ENCODE assay signal across 7 cellular contexts in the genomic region with DNA sequence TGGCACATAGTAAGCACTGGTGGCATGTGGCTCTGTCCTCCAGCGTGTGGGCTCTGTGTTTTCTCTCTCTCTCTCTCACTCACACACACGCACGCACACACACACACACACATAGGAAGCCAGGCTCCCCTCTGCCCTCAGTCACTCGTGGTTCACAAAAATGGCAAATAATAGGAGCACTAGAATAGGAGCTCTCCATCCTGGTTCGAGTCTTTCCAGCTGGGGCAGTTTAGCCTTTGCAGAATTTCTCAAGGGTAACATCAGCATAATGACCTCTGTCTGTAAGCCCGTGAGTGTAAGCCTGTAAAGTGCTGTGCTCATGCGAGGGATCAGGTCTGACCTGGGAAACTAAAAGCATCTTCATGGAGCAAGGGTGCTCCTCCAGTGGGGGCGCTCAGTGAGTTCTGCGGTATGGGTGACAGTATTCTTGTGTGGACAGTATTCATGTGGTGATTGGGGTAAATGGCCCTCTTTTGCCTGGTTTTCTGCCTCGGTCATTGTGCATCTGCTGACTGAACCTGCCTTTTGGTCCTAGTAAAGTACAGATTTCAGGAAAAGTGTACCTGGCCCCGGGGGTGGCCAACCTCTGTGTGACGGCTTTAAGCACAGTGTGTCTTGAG. TPM values are rescaled to one million over a fixed set of nuclear protein-coding genes. Genes with fewer than 3 reads are reported as not detected.
A peak's percentile ranks its signal among the peaks of the same experiment; 100 is the strongest.
DNase-seq lines count a peak whose midpoint lies in the region; ATAC-seq, FAIRE-seq and TF ChIP-seq lines count a peak whose summit lies in the region.

No MANE protein-coding gene starts in this region.

- no peak for TF ChIP-seq RAD21 in liver (IDR thresholded peaks at IDR 0.05)

- no peaks in the 10 kb centered on the region for H3K9me3 ChIP-seq in liver (ENCODE audit: control insufficient read depth in 4 of 4, low read length in 3 of 4)

- H3K27ac ChIP-seq in caudate nucleus (ENCODE audit: low read depth, low read length), result peak overlapping the region; percentile 79
- H3K27ac ChIP-seq in liver (ENCODE audit: low read depth in 1 of 2, low read length in 2 of 2), result peak overlapping the region; percentile 84 to 97
- H3K27ac ChIP-seq in substantia nigra (ENCODE audit: low read depth, low read length, poor library complexity, severe bottlenecking), result peak overlapping the region; percentile 83

- peak overlapping the region; percentile 2 to 68 for H3K9ac ChIP-seq in liver (ENCODE audit: low read depth in 1 of 2, low read length in 2 of 2)

- DNase-seq in RCC 7860 (ENCODE audit: low spot score) (peak; percentile 24), caudate nucleus (lab: John Stamatoyannopoulos, UW) (peak in 1 of 61 donors; percentile 34), substantia nigra (lab: John Stamatoyannopoulos, UW) (peak in 5 of 49 donors; percentile 22 to 49 (median 37)), GM19239 (ENCODE audit: insufficient read length, low spot score) (no peak)

- no peaks in the 10 kb centered on the region for H3K36me3 ChIP-seq in liver (ENCODE audit: control insufficient read depth in 4 of 4, insufficient read depth in 3 of 4, low read depth in 1 of 4, low read length in 3 of 4)

- TF ChIP-seq CTCF in liver (IDR thresholded peaks at IDR 0.05; ENCODE audit: low read depth, low read length, missing input control), result no peak

- H3K27me3 ChIP-seq in liver (ENCODE audit: control insufficient read depth in 4 of 4, insufficient read depth in 4 of 4, low read length in 3 of 4), result no peaks in the 10 kb centered on the region

- peak; percentile 5 for ATAC-seq in GM21515 (IDR thresholded peaks at IDR 0.05; ENCODE audit: unreplicated experiment)
- no peak for ATAC-seq in HG02938 (IDR thresholded peaks at IDR 0.05; ENCODE audit: unreplicated experiment)

- H3K4me1 ChIP-seq in liver (ENCODE audit: control insufficient read depth in 4 of 4, insufficient read depth in 4 of 4, low read length in 3 of 4), result peaks cover 20 to 49% (median 35%) of the 10 kb centered on the region in 4 donors

- WGBS in liver, result 29% methylated on average over 12 of the region's 12 CpGs

- peak overlapping the region; percentile 54 to 96 (median 73) for H3K4me3 ChIP-seq in liver (ENCODE audit: low read depth in 1 of 3, low read length in 3 of 3)

- FAIRE-seq in RCC 7860 (lab: Jason Lieb, UNC), result no peak
- no peak for FAIRE-seq in GM19239 (lab: Jason Lieb, UNC)

TF ChIP-seq in liver, 16 proteins besides CTCF, POLR2A, EP300 and RAD21:
- TF ChIP-seq TAF1 (conservative IDR thresholded peaks at IDR 0.05), result no peak
- TF ChIP-seq YY1 (IDR thresholded peaks at IDR 0.05), result no peak
- TF ChIP-seq FOXA2 (IDR thresholded peaks at IDR 0.05), result no peak
- no peak for TF ChIP-seq RXRA (IDR thresholded peaks at IDR 0.05)
- TF ChIP-seq, protein P1, sequence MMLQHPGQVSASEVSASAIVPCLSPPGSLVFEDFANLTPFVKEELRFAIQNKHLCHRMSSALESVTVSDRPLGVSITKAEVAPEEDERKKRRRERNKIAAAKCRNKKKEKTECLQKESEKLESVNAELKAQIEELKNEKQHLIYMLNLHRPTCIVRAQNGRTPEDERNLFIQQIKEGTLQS (IDR thresholded peaks at IDR 0.05), result no peak

RNA-seq across cellular contexts. Expression of a gene that starts 0.8 kb away (rescaled TPM):
- 10 to 100 TPM in 1 of 2 donors, 1 to 10 TPM in 1; 2.9 to 10.9 TPM for total RNA-seq in liver
- 1 to 10 TPM; 2.1 to 3.0 TPM for polyA plus RNA-seq in liver

RNA-seq across cellular contexts. Expression of a gene that starts 41.0 kb away (rescaled TPM):
- total RNA-seq in liver, result 10 to 100 TPM; 23.5 to 25.3 TPM
- 10 to 100 TPM; 18.7 to 18.8 TPM for polyA plus RNA-seq in liver
